Comparison of ENCODE assay signal across 28 cellular contexts in genomic region chr4:113553082-113553481, GRCh38.
"Had no signal": no experiment of that assay in that cellular context is flagged by ENCODE, and none has a peak within 500 bp of the region (broad histone marks: within the 10 kb centered on the region; RNA-seq: fewer than 3 reads in every experiment).

No MANE protein-coding gene starts in this region.

- H3K4me3 ChIP-seq: MG63, SJCRH30, SK-N-MC had no signal

- H3K9me3 ChIP-seq: MG63, SJCRH30 had no signal

- ATAC-seq: activated CD4-positive, CD25-positive, alpha-beta regulatory T cell treated with anti-CD3 and anti-CD28 coated beads, Interleukin-2, amount 50 U/mL, for 24 hours; activated CD8-positive, alpha-beta memory T cell treated with anti-CD3 and anti-CD28 coated beads, Interleukin-2, amount 10 ng/mL, durations not matched to agents 7 days and 5 days had no signal

- H3K4me1 ChIP-seq: SJCRH30 had no signal

- H3K27ac ChIP-seq: brain microvascular endothelial cell, SJCRH30, SK-N-MC had no signal

- H3K36me3 ChIP-seq: brain microvascular endothelial cell, MG63, SJCRH30 had no signal

- DNase-seq: activated CD4-positive, alpha-beta memory T cell treated with anti-CD3 and anti-CD28 coated beads, Interleukin-2, amount 10 ng/mL, durations not matched to agents 7 days and 5 days; activated CD4-positive, alpha-beta T cell treated with anti-CD3 and anti-CD28 coated beads for 4 hours; activated CD4-positive, alpha-beta T cell treated with anti-CD3 and anti-CD28 coated beads, Interleukin-2, amount 50 U/mL, for 1 hour; activated CD8-positive, alpha-beta memory T cell treated with anti-CD3 and anti-CD28 coated beads for 24 hours; activated CD8-positive, alpha-beta memory T cell treated with anti-CD3 and anti-CD28 coated beads, Interleukin-2, amount 10 ng/mL, durations not matched to agents 7 days and 5 days; activated CD8-positive, alpha-beta memory T cell treated with anti-CD3 and anti-CD28 coated beads, Interleukin-2, amount 50 U/mL, for 48 hours; activated gamma-delta T cell treated with Interleukin-2 at 50 U/mL for 16 hours; activated naive CD4-positive, alpha-beta T cell treated with anti-CD3 and anti-CD28 coated beads for 36 hours; activated naive CD8-positive, alpha-beta T cell treated with anti-CD3 and anti-CD28 coated beads for 36 hours; amniotic stem cell; aorta; brain microvascular endothelial cell; Kasumi-1; KG1; MG63; NCI-H1048; NCI-H1105 treated with DMSO at 0.1 percent for 48 hours; NCI-H1436; NCI-H1694; NCI-H1930; NCI-H2081 treated with DMSO at 0.1 percent for 48 hours; NCI-H345; NCI-H524 treated with DMSO at 0.1 percent for 48 hours; Right ventricle myocardium superior; SJCRH30; T1000 had no signal

- H3K27me3 ChIP-seq: brain microvascular endothelial cell, MG63, SJCRH30 had no signal

- H3K27ac Mint-ChIP-seq: activated CD4-positive, alpha-beta memory T cell treated with anti-CD3 and anti-CD28 coated beads, Interleukin-2, amount 10 ng/mL, durations not matched to agents 7 days and 5 days; activated CD8-positive, alpha-beta memory T cell treated with anti-CD3 and anti-CD28 coated beads, Interleukin-2, amount 10 ng/mL, durations not matched to agents 7 days and 5 days; activated naive CD4-positive, alpha-beta T cell treated with anti-CD3 and anti-CD28 coated beads for 36 hours; activated naive CD8-positive, alpha-beta T cell treated with anti-CD3 and anti-CD28 coated beads for 36 hours had no signal

- H3K9me3 Mint-ChIP-seq: activated CD4-positive, alpha-beta memory T cell treated with anti-CD3 and anti-CD28 coated beads, Interleukin-2, amount 10 ng/mL, durations not matched to agents 7 days and 5 days; activated naive CD4-positive, alpha-beta T cell treated with anti-CD3 and anti-CD28 coated beads for 36 hours; activated naive CD8-positive, alpha-beta T cell treated with anti-CD3 and anti-CD28 coated beads for 36 hours had no signal
